ENCODE assay signal across 9 cellular contexts in genomic region chr17:36703860-36704266, GRCh38.
A peak's percentile ranks its signal among the peaks of the same experiment; 100 is the strongest.
DNase-seq lines count a peak whose midpoint lies in the region; ATAC-seq and TF ChIP-seq lines count a peak whose summit lies in the region.
"Had no signal": no experiment of that assay in that cellular context is flagged by ENCODE, and none has a peak within 500 bp of the region (broad histone marks: within the 10 kb centered on the region; RNA-seq: fewer than 3 reads in every experiment).

No MANE protein-coding gene starts in this region.

- no peaks in the 10 kb centered on the region for H3K36me3 ChIP-seq in iPS-20b (ENCODE audit: insufficient read depth, low read depth, low read length)
- no peaks in the 10 kb centered on the region for H3K36me3 ChIP-seq in suprapubic skin

- peak; percentile 19 for DNase-seq in GM12865 (ENCODE audit: low read depth)
- DNase-seq in OCI-M1 (lab: John Stamatoyannopoulos, UW): peak; percentile 55
- DNase-seq in activated naive CD4-positive, alpha-beta T cell treated with anti-CD3 and anti-CD28 coated beads, Interleukin-2, amount 50 U/mL, for 16 hours: peak; percentile 50
- DNase-seq in stimulated activated CD8-positive, alpha-beta memory T cell treated with anti-CD3 and anti-CD28 coated beads, Interleukin-2, amount 100 ng/mL, for 48 hours (ENCODE audit: low read depth in 2 of 2): peak; percentile 29 to 47
- DNase-seq in suprapubic skin (ENCODE audit: low spot score in 2 of 2): no peak
- DNase-seq in dedifferentiated amniotic fluid mesenchymal stem cell (ENCODE audit: extremely low spot score): no peak

- no peak overlapping the region for H3K9ac ChIP-seq in iPS-20b (ENCODE audit: low read depth, low read length)

- H3K4me1 ChIP-seq in iPS-20b (ENCODE audit: insufficient read depth, low read length) (no peaks in the 10 kb centered on the region), suprapubic skin (peaks cover 4% of the 10 kb centered on the region)

- H3K27ac ChIP-seq in iPS-20b (ENCODE audit: low read length) (no peak overlapping the region), suprapubic skin (no peak overlapping the region)
- H3K27ac ChIP-seq: HL-60 had no signal

- H3K27me3 ChIP-seq in iPS-20b (ENCODE audit: insufficient read depth, low read length): peaks cover 71% of the 10 kb centered on the region
- H3K27me3 ChIP-seq in suprapubic skin: peaks cover 60% of the 10 kb centered on the region

- TF ChIP-seq EP300 in suprapubic skin (IDR thresholded peaks at IDR 0.05): no peak

- TF ChIP-seq CTCF in GM12865 (IDR thresholded peaks at IDR 0.05; ENCODE audit: insufficient read depth, low read depth, low read length, missing control alignments): no peak
- TF ChIP-seq CTCF in suprapubic skin (IDR thresholded peaks at IDR 0.05): no peak

- H3K9me3 ChIP-seq in iPS-20b (ENCODE audit: insufficient read depth, low read depth, low read length): no peaks in the 10 kb centered on the region
- no peaks in the 10 kb centered on the region for H3K9me3 ChIP-seq in suprapubic skin

- WGBS in suprapubic skin: 0% methylated on average over 1 of the region's 36 CpGs

- no peak for ATAC-seq in GM19397 (IDR thresholded peaks at IDR 0.05; ENCODE audit: unreplicated experiment)

- H3K4me3 ChIP-seq in GM12865 (ENCODE audit: low read depth, low read length): no peak overlapping the region
- H3K4me3 ChIP-seq in iPS-20b (ENCODE audit: low read length): peak overlapping the region; percentile 54; the same call in 1 of the 2 replicates
- no peak overlapping the region for H3K4me3 ChIP-seq in suprapubic skin

- TF ChIP-seq POLR2A in suprapubic skin (IDR thresholded peaks at IDR 0.05): no peak

Comparison
In these comparisons a context has a peak if more than half of its experiments do, and no peak if none do; other contexts are left out.
1. DNase-seq: peak in GM12865 (single experiment), OCI-M1 (single experiment), activated naive CD4-positive, alpha-beta T cell treated with anti-CD3 and anti-CD28 coated beads, Interleukin-2, amount 50 U/mL, for 16 hours (single experiment) and stimulated activated CD8-positive, alpha-beta memory T cell treated with anti-CD3 and anti-CD28 coated beads, Interleukin-2, amount 100 ng/mL, for 48 hours (2 of 2); none in suprapubic skin (0 of 2) and dedifferentiated amniotic fluid mesenchymal stem cell (single experiment).